Comparison of ENCODE assay signal across 9 cellular contexts in genomic region chr2:119264781-119265692, GRCh38. TPM values are rescaled to one million over a fixed set of nuclear protein-coding genes. Genes with fewer than 3 reads are reported as not detected.
DNase-seq lines count a peak whose midpoint lies in the region; ATAC-seq, FAIRE-seq and TF ChIP-seq lines count a peak whose summit lies in the region.
"Had no signal": no experiment of that assay in that cellular context is flagged by ENCODE, and none has a peak within 500 bp of the region (broad histone marks: within the 10 kb centered on the region; RNA-seq: fewer than 3 reads in every experiment).

No MANE protein-coding gene starts in this region.

- FAIRE-seq in GM12878 (lab: Jason Lieb, UNC), result peak; percentile 95
- FAIRE-seq: colon had no signal

- no peak overlapping the region for H3K27ac ChIP-seq in GM23338 (ENCODE audit: low read depth)
- no peak overlapping the region for H3K27ac ChIP-seq in OCI-LY7 (ENCODE audit: low read depth, low read length, poor library complexity, severe bottlenecking)
- no peak overlapping the region for H3K27ac ChIP-seq in GM12878 (ENCODE audit: control insufficient read depth, insufficient read depth)

- 39% methylated on average over 12 of the region's 13 CpGs for WGBS in GM12878 (ENCODE audit: insufficient coverage, insufficient replicate concordance, low lambda C conversion rate, missing lambda C conversion rate)

- no peak overlapping the region for H3K9ac ChIP-seq in GM12878 (ENCODE audit: control insufficient read depth, insufficient read depth, low read length)

- H3K27me3 ChIP-seq in GM23338 (ENCODE audit: insufficient read depth) (no peaks in the 10 kb centered on the region), GM12878 (replicated peaks in 1 of 2; ENCODE audit: control insufficient read depth in 2 of 2, insufficient read depth in 2 of 2, low read length in 1 of 2) (no peaks in the 10 kb centered on the region)

- no peaks in the 10 kb centered on the region for H3F3A ChIP-seq in GM23338 (replicated peaks; ENCODE audit: low read depth)

- SMC1A ChIA-PET in GM12878 (lab: Charles Lee; ENCODE audit: uncharacterized antibody, unreplicated experiment), result interaction anchor here (0.7 to 1.6 kb wide), 9 partner anchors 13 to 384 kb away, joined by 3 to 6 read pairs (median 3); partner anchors contain the start of gene STEAP3

- H3K27ac Mint-ChIP-seq in activated CD4-positive, alpha-beta T cell treated with anti-CD3 and anti-CD28 coated beads for 36 hours, result no peak overlapping the region
- no peak overlapping the region for H3K27ac Mint-ChIP-seq in GM23338
- H3K27ac Mint-ChIP-seq in stimulated activated naive B cell treated with anti-CD40 and anti-IgM and Interleukin-4, amounts not matched to agents 10 μg/mL and 1 μg/mL and 100 μg/mL, for 72 hours, result no peak overlapping the region

- H2AFZ ChIP-seq in GM23338 (no peak overlapping the region), OCI-LY7 (ENCODE audit: low read length) (no peak overlapping the region), GM12878 (ENCODE audit: control insufficient read depth, low read depth, low read length) (no peak overlapping the region)

- H3K36me3 Mint-ChIP-seq in activated CD4-positive, alpha-beta T cell treated with anti-CD3 and anti-CD28 coated beads for 36 hours (ENCODE audit: low read depth), result no peaks in the 10 kb centered on the region
- H3K36me3 Mint-ChIP-seq in GM23338 (ENCODE audit: low read depth), result peaks cover 15% of the 10 kb centered on the region
- H3K36me3 Mint-ChIP-seq in stimulated activated naive B cell treated with anti-CD40 and anti-IgM and Interleukin-4, amounts not matched to agents 10 μg/mL and 1 μg/mL and 100 μg/mL, for 72 hours, result peaks cover 2 to 24% of the 10 kb centered on the region in 2 donors

- peak; percentile 68 to 95 for TF ChIP-seq CTCF in GM23338 (conservative IDR thresholded peaks at IDR 0.05; ENCODE audit: low read depth in 2 of 2)
- peak; percentile 84 for TF ChIP-seq CTCF in OCI-LY7 (conservative IDR thresholded peaks at IDR 0.05; ENCODE audit: low read length)
- peak; percentile 85 to 94 (median 88) for TF ChIP-seq CTCF in GM12878 (IDR thresholded peaks at IDR 0.05 in 2 of 3, conservative IDR thresholded peaks at IDR 0.05 in 1 of 3; ENCODE audit: control insufficient read depth in 2 of 3, extremely low read depth in 1 of 3, insufficient read depth in 1 of 3, low read depth in 3 of 3, low read length in 3 of 3)

- H3K4me1 ChIP-seq in GM23338 (ENCODE audit: insufficient read depth), result no peaks in the 10 kb centered on the region
- no peaks in the 10 kb centered on the region for H3K4me1 ChIP-seq in OCI-LY7 (ENCODE audit: insufficient read depth, low read length, poor library complexity, severe bottlenecking)
- no peaks in the 10 kb centered on the region for H3K4me1 ChIP-seq in GM12878 (ENCODE audit: control insufficient read depth, insufficient read depth, low read length)

- H3K4me2 ChIP-seq in GM23338, result no peak overlapping the region
- no peak overlapping the region for H3K4me2 ChIP-seq in OCI-LY7 (ENCODE audit: low read length)
- H3K4me2 ChIP-seq in GM12878 (ENCODE audit: control insufficient read depth, insufficient read depth), result no peak overlapping the region

- H3K9me3 Mint-ChIP-seq in activated CD4-positive, alpha-beta T cell treated with anti-CD3 and anti-CD28 coated beads for 36 hours (ENCODE audit: low read depth), result no peaks in the 10 kb centered on the region
- H3K9me3 Mint-ChIP-seq in GM23338, result no peaks in the 10 kb centered on the region
- peaks cover 0 to 5% of the 10 kb centered on the region in 2 donors for H3K9me3 Mint-ChIP-seq in stimulated activated naive B cell treated with anti-CD40 and anti-IgM and Interleukin-4, amounts not matched to agents 10 μg/mL and 1 μg/mL and 100 μg/mL, for 72 hours

- H3K9me3 ChIP-seq in OCI-LY7 (ENCODE audit: low read length) (no peaks in the 10 kb centered on the region), GM12878 (replicated peaks; ENCODE audit: control insufficient read depth, insufficient read depth, low read length) (no peaks in the 10 kb centered on the region)

- in situ Hi-C loops in GM12878 (cut with MboI), result no loop called here

- TF ChIP-seq POLR2A in GM12878 (IDR thresholded peaks at IDR 0.05; ENCODE audit: low read depth, low read length), result no peak

- TF ChIP-seq RAD21 in Ishikawa (IDR thresholded peaks at IDR 0.05; ENCODE audit: low read depth) (peak; percentile 84), GM12878 (IDR thresholded peaks at IDR 0.05; ENCODE audit: insufficient read depth, low read depth, low read length) (peak; percentile 75)

- no peaks in the 10 kb centered on the region for H3K4me1 Mint-ChIP-seq in activated CD4-positive, alpha-beta T cell treated with anti-CD3 and anti-CD28 coated beads for 36 hours
- peaks cover 22% of the 10 kb centered on the region for H3K4me1 Mint-ChIP-seq in GM23338
- H3K4me1 Mint-ChIP-seq in stimulated activated naive B cell treated with anti-CD40 and anti-IgM and Interleukin-4, amounts not matched to agents 10 μg/mL and 1 μg/mL and 100 μg/mL, for 72 hours, result no peaks in the 10 kb centered on the region

- DNase-seq in activated CD4-positive, alpha-beta T cell treated with anti-CD3 and anti-CD28 coated beads for 36 hours, result peak; percentile 62
- no peak for DNase-seq in activated CD4-positive, alpha-beta T cell treated with anti-CD3 and anti-CD28 coated beads for 1 hour
- peak; percentile 84 for DNase-seq in GM23338 (ENCODE audit: low spot score)
- peak; percentile 61 for DNase-seq in OCI-LY7 (ENCODE audit: low spot score)
- DNase-seq in GM12878 (ENCODE audit: low read depth, low spot score), result peak; percentile 7
- peak; percentile 62 for DNase-seq in kidney tubule cell (ENCODE audit: low spot score)
- peak; percentile 21 for DNase-seq in stimulated activated naive B cell treated with anti-CD40 and anti-IgM and Interleukin-4, amounts not matched to agents 10 μg/mL and 1 μg/mL and 100 μg/mL, for 72 hours

- intact Hi-C loops in activated CD4-positive, alpha-beta T cell treated with anti-CD3 and anti-CD28 coated beads for 36 hours (cut with DNase I, micrococcal nuclease), result loop anchor here (1.0 to 5.0 kb wide), 3 partner anchors 253 to 383 kb away; no protein-coding TSS in a partner anchor
- intact Hi-C loops in OCI-LY7 (cut with micrococcal nuclease; ENCODE audit: unreplicated experiment), result loop anchor here (1.0 to 5.0 kb wide), 3 partner anchors 33 to 383 kb away; no protein-coding TSS in a partner anchor
- intact Hi-C loops in GM12878 (cut with micrococcal nuclease; ENCODE audit: unreplicated experiment), result loop anchor here (1.0 kb wide), 1 partner anchor 384 kb away; no protein-coding TSS in a partner anchor

- no peaks in the 10 kb centered on the region for H3K79me2 ChIP-seq in GM23338 (replicated peaks; ENCODE audit: insufficient read depth)
- H3K79me2 ChIP-seq in OCI-LY7 (ENCODE audit: insufficient read depth, low read depth, low read length), result no peaks in the 10 kb centered on the region
- no peaks in the 10 kb centered on the region for H3K79me2 ChIP-seq in GM12878 (ENCODE audit: control insufficient read depth, insufficient read depth, low read length)

- peak; percentile 74 for ATAC-seq in activated CD4-positive, alpha-beta T cell treated with anti-CD3 and anti-CD28 coated beads for 36 hours
- peak; percentile 98 for ATAC-seq in GM23338
- peak; percentile 100 for ATAC-seq in GM12878
- ATAC-seq in stimulated activated naive B cell treated with anti-CD40 and anti-IgM and Interleukin-4, amounts not matched to agents 10 μg/mL and 1 μg/mL and 100 μg/mL, for 72 hours (replicated peaks), result peak; percentile 83 to 95

- BruUV-seq in OCI-LY7 (replicated peaks; lab: Mats Ljungman, UMichigan) (no TSS peak), GM12878 (replicated peaks; lab: Mats Ljungman, UMichigan) (no TSS peak)

- H3K4me3 Mint-ChIP-seq in activated CD4-positive, alpha-beta T cell treated with anti-CD3 and anti-CD28 coated beads for 36 hours, result no peak overlapping the region
- no peak overlapping the region for H3K4me3 Mint-ChIP-seq in GM23338
- H3K4me3 Mint-ChIP-seq in stimulated activated naive B cell treated with anti-CD40 and anti-IgM and Interleukin-4, amounts not matched to agents 10 μg/mL and 1 μg/mL and 100 μg/mL, for 72 hours, result no peak overlapping the region

- H4K20me1 ChIP-seq in GM23338 (replicated peaks; ENCODE audit: insufficient read depth) (no peaks in the 10 kb centered on the region; the same call in 1 of the 2 replicates), OCI-LY7 (ENCODE audit: insufficient read depth, low read length) (no peaks in the 10 kb centered on the region), GM12878 (ENCODE audit: control insufficient read depth, insufficient read depth) (no peaks in the 10 kb centered on the region)

- CTCF ChIA-PET in activated CD4-positive, alpha-beta T cell treated with anti-CD3 and anti-CD28 coated beads for 36 hours (lab: Charles Lee), result interaction anchor here (0.6 to 2.0 kb wide), 6 partner anchors 15 to 421 kb away, joined by 3 to 10 read pairs (median 4); no protein-coding TSS in a partner anchor
- CTCF ChIA-PET in OCI-LY7 (lab: Charles Lee; ENCODE audit: unreplicated experiment) (no interaction called here), GM12878 (lab: Yijun Ruan, JAX) (interaction anchor here (0.6 to 1.9 kb wide), 23 partner anchors 9 to 383 kb away, joined by 3 to 11 read pairs (median 4); partner anchors contain the start of genes C2orf76, DBI and STEAP3)

- H3K9me2 ChIP-seq in GM23338 (ENCODE audit: insufficient read depth) (no peaks in the 10 kb centered on the region), OCI-LY7 (ENCODE audit: insufficient read depth, low read length) (no peaks in the 10 kb centered on the region)

- RAD21 ChIA-PET in GM12878 (lab: Charles Lee; ENCODE audit: unreplicated experiment), result interaction anchor here (1.0 to 3.2 kb wide), 2 partner anchors 46 to 383 kb away, joined by 3 to 10 read pairs; no protein-coding TSS in a partner anchor

- TF ChIP-seq EP300 in Ishikawa (IDR thresholded peaks at IDR 0.05; ENCODE audit: borderline replicate concordance), result no peak
- TF ChIP-seq EP300 in GM12878 (IDR thresholded peaks at IDR 0.05; ENCODE audit: borderline replicate concordance in 1 of 2, control insufficient read depth in 1 of 2, low read depth in 2 of 2, low read length in 2 of 2), result no peak

- POLR2A ChIA-PET in activated CD4-positive, alpha-beta T cell treated with anti-CD3 and anti-CD28 coated beads for 36 hours (lab: Charles Lee), result no interaction called here
- POLR2A ChIA-PET in OCI-LY7 (lab: Charles Lee), result interaction anchor here (0.6 kb wide), 1 partner anchor 21 kb away, joined by 4 read pairs; no protein-coding TSS in a partner anchor
- POLR2A ChIA-PET in GM12878 (lab: Charles Lee), result no interaction called here

- H3K36me3 ChIP-seq in GM23338 (ENCODE audit: insufficient read depth), result no peaks in the 10 kb centered on the region; the same call in 1 of the 2 replicates
- H3K36me3 ChIP-seq in OCI-LY7 (ENCODE audit: insufficient read depth, low read length), result no peaks in the 10 kb centered on the region
- H3K36me3 ChIP-seq in GM12878 (ENCODE audit: control insufficient read depth in 2 of 2, insufficient read depth in 2 of 2, low read length in 1 of 2), result peaks cover 0 to 2% of the 10 kb centered on the region in 2 experiments; a peak in 1 of 4 replicates

- H3K4me3 ChIP-seq in GM23338, result no peak overlapping the region
- no peak overlapping the region for H3K4me3 ChIP-seq in OCI-LY7 (ENCODE audit: low read depth, low read length, poor library complexity, severe bottlenecking)
- H3K4me3 ChIP-seq in GM12878, result no peak overlapping the region

- H3K27me3 Mint-ChIP-seq in activated CD4-positive, alpha-beta T cell treated with anti-CD3 and anti-CD28 coated beads for 36 hours, result no peaks in the 10 kb centered on the region
- peaks cover 3% of the 10 kb centered on the region for H3K27me3 Mint-ChIP-seq in GM23338 (ENCODE audit: insufficient read depth, low read depth, poor library complexity)
- H3K27me3 Mint-ChIP-seq in stimulated activated naive B cell treated with anti-CD40 and anti-IgM and Interleukin-4, amounts not matched to agents 10 μg/mL and 1 μg/mL and 100 μg/mL, for 72 hours, result peaks cover 0 to 4% of the 10 kb centered on the region in 2 donors

RNA-seq across cellular contexts. Expression of gene STEAP3, which starts 41.4 kb away (rescaled TPM):
- total RNA-seq in activated CD4-positive, alpha-beta T cell treated with anti-CD3 and anti-CD28 coated beads for 36 hours, result under 1 TPM; 0.14 to 0.16 TPM
- total RNA-seq in GM23338 (2014; rRNA removed; shearing (Covaris generic)), result 18.2 and 27.3 TPM in 2 replicates
- polyA plus RNA-seq in GM23338 (2016; fragmentation: Nextera tagmentation; extraction: Ambion mirVana), result 7.5 and 8.6 TPM in 2 replicates
- not detected in 2 replicates for total RNA-seq in OCI-LY7 (2014; rRNA removed; shearing (Covaris generic))
- total RNA-seq in OCI-LY7 (2022), result not detected in 2 replicates
- total RNA-seq in GM12878 (2013; cell fraction: nucleolus; rRNA removed), result 26.1 and 27.1 TPM in 2 replicates
- 3.7 and 5.5 TPM in 2 replicates for total RNA-seq in GM12878 (2014; rRNA removed)
- 2.0 and 2.2 TPM in 2 replicates for total RNA-seq in GM12878 (2014; rRNA removed; fragmentation: Illumina TruSeq; extraction: Trizol)
- total RNA-seq in GM12878 (2021), result 7.6 and 8.3 TPM in 2 replicates
- 2.1 TPM for polyA plus RNA-seq in GM12878 (2011; ENCODE audit: low read depth)
- 3.1 and 8.2 TPM in 2 replicates for polyA plus RNA-seq in GM12878 (2011; rRNA removed)
- polyA plus RNA-seq in GM12878 (2011; cell fraction: cytosol; rRNA removed), result 7.1 and 8.9 TPM in 2 replicates
- polyA plus RNA-seq in GM12878 (2011; cell fraction: nucleus; rRNA removed), result 27.0 and 29.6 TPM in 2 replicates
- 3.2 and 4.4 TPM in 2 replicates for polyA plus RNA-seq in GM12878 (2012)
- polyA plus RNA-seq in GM12878 (2014; fragmentation: Illumina TruSeq; extraction: Trizol), result 1.7 and 3.7 TPM in 2 replicates
- polyA plus RNA-seq in GM12878 (2014; fragmentation: Nextera tagmentation; extraction: Ambion mirVana), result under 1 TPM; 0.42 to 0.84 TPM
- polyA plus RNA-seq in GM12878 (2014; rRNA removed), result 4.2 and 4.5 TPM in 2 replicates
- 1 to 10 TPM; 5.5 to 6.5 TPM for polyA plus RNA-seq in GM12878 (2016; fragmentation: Nextera tagmentation; extraction: Ambion mirVana)
- 10.4 and 10.8 TPM in 2 replicates for polyA minus RNA-seq in GM12878 (2011; rRNA and poly(A)+ RNA removed)
- 4.3 and 6.8 TPM in 2 replicates for polyA minus RNA-seq in GM12878 (2011; cell fraction: cytosol; rRNA and poly(A)+ RNA removed)
- polyA minus RNA-seq in GM12878 (2011; cell fraction: nucleus; rRNA and poly(A)+ RNA removed), result 6.9 and 13.1 TPM in 2 replicates
